ENCODE assay signal across 19 cellular contexts in genomic region chr15:68368731-68369435, GRCh38.
DNase-seq lines count a peak whose midpoint lies in the region; ATAC-seq and TF ChIP-seq lines count a peak whose summit lies in the region.
"Had no signal": no experiment of that assay in that cellular context is flagged by ENCODE, and none has a peak within 500 bp of the region (broad histone marks: within the 10 kb centered on the region; RNA-seq: fewer than 3 reads in every experiment).

No MANE protein-coding gene starts in this region.

- no peak for ATAC-seq in Right ventricle myocardium inferior
- ATAC-seq in HG02840 (IDR thresholded peaks at IDR 0.05; ENCODE audit: low FRiP score, unreplicated experiment): no peak
- ATAC-seq in left colon: no peak
- no peak for ATAC-seq in GM18867 (IDR thresholded peaks at IDR 0.05; ENCODE audit: unreplicated experiment)
- ATAC-seq: activated CD8-positive, alpha-beta T cell treated with anti-CD3 and anti-CD28 coated beads for 36 hours; activated T-cell treated with anti-CD3 and anti-CD28 coated beads, Interleukin-2, amount 50 U/mL, for 72 hours had no signal

- DNase-seq in cardiac septum (ENCODE audit: low spot score) (peak; percentile 7), Right ventricle myocardium inferior (ENCODE audit: missing footprints) (no peak), cardiac fibroblast (ENCODE audit: low read depth in 2 of 2) (peak; percentile 57 to 64), lung microvascular endothelial cell (ENCODE audit: low read depth in 2 of 2) (peak; percentile 56 to 79), tibial artery (no peak), left colon (no peak)
- DNase-seq: activated CD4-positive, CD25-positive, alpha-beta regulatory T cell; activated CD8-positive, alpha-beta T cell treated with anti-CD3 and anti-CD28 coated beads for 36 hours; activated naive CD4-positive, alpha-beta T cell treated with anti-CD3 and anti-CD28 coated beads, Interleukin-2, amount 50 U/mL, for 16 hours; activated T-cell treated with anti-CD3 and anti-CD28 coated beads, Interleukin-2, amount 50 U/mL, for 72 hours; CD4-positive, alpha-beta memory T cell; HFFc6; NCI-H1694; NCI-H774 had no signal

- intact Hi-C loops in cardiac septum (cut with DNase I) (loop anchor here (5.0 to 10.0 kb wide), 2 partner anchors 62 to 176 kb away; no protein-coding TSS in a partner anchor), Right ventricle myocardium inferior (cut with DNase I) (no loop called here), tibial artery (cut with DNase I; ENCODE audit: low total_unique reads) (loop anchor here (5.0 kb wide), 1 partner anchor 62 kb away; no protein-coding TSS in a partner anchor), left colon (cut with DNase I, micrococcal nuclease) (no loop called here)

- H3K4me3 ChIP-seq in cardiac fibroblast (replicated peaks in 1 of 2; ENCODE audit: low read depth in 2 of 2, low read length in 2 of 2) (no peak overlapping the region), tibial artery (no peak overlapping the region)
- H3K4me3 ChIP-seq: ovary, SJSA1, vagina had no signal

- H3K27ac ChIP-seq in tibial artery: peak overlapping the region; percentile 82 to 90
- H3K27ac ChIP-seq: ovary, SJSA1, vagina had no signal

- H3K4me1 ChIP-seq in tibial artery: peaks cover 0 to 88% (median 57%) of the 10 kb centered on the region in 4 donors

- peaks cover 0 to 10% (median 0%) of the 10 kb centered on the region in 3 donors for H3K36me3 ChIP-seq in tibial artery
- H3K36me3 ChIP-seq: ovary, SJSA1, vagina had no signal

- TF ChIP-seq CTCF in cardiac fibroblast (IDR thresholded peaks at IDR 0.05; ENCODE audit: low read depth, low read length) (no peak), tibial artery (IDR thresholded peaks at IDR 0.05) (no peak)

- H3K9me3 ChIP-seq in tibial artery: no peaks in the 10 kb centered on the region
- H3K9me3 ChIP-seq: ovary, SJSA1, vagina had no signal

- no peaks in the 10 kb centered on the region for H3K27me3 ChIP-seq in tibial artery
- H3K27me3 ChIP-seq: ovary, SJSA1, vagina had no signal

Comparison
In these comparisons a context has a peak if more than half of its experiments do, and no peak if none do; other contexts are left out.
1. DNase-seq: peak in cardiac septum (single experiment), cardiac fibroblast (2 of 2) and lung microvascular endothelial cell (2 of 2); none in Right ventricle myocardium inferior (single experiment), tibial artery (0 of 2) and left colon (0 of 2).
2. intact Hi-C loops: an anchor here in cardiac septum (5.0 to 10.0 kb wide) and tibial artery (5.0 kb wide); none called in Right ventricle myocardium inferior and left colon.